17 cellular contexts compared by ENCODE assay signal in the genomic region with DNA sequence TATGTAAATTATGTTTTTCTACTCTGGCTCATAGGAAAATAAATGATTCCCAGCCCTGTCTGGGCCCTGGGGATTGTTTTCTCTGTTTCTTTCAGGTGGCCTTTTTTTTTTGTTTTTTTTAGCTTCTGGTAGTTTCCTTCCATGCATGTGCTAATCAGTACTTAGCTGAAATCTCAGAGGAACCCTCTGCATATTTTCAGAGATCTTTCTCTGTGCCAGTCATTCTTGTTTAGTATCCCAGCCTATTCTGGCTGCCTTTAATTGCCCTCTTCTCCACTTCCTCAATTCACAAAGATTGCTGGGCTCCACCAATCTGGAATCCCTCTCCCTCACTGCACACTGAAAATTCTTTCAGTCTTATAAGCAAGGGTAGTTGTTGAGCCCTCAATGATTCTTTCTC. TPM values are rescaled to one million over a fixed set of nuclear protein-coding genes. Genes with fewer than 3 reads are reported as not detected.
DNase-seq lines count a peak whose midpoint lies in the region; ATAC-seq and TF ChIP-seq lines count a peak whose summit lies in the region.
"Had no signal": no experiment of that assay in that cellular context is flagged by ENCODE, and none has a peak within 500 bp of the region (broad histone marks: within the 10 kb centered on the region; RNA-seq: fewer than 3 reads in every experiment).

No MANE protein-coding gene starts in this region.

- H3K27ac ChIP-seq in right cardiac atrium (ENCODE audit: low read length): no peak overlapping the region
- no peak overlapping the region for H3K27ac ChIP-seq in right atrium auricular region
- peak overlapping the region; percentile 33 for H3K27ac ChIP-seq in subcutaneous abdominal adipose tissue (ENCODE audit: low read depth, low read length)
- H3K27ac ChIP-seq: Peyer's patch, vagina had no signal

- peak; percentile 36 to 64 for ATAC-seq in right cardiac atrium
- ATAC-seq in HG03342 (IDR thresholded peaks at IDR 0.05; ENCODE audit: unreplicated experiment): no peak
- ATAC-seq: activated CD8-positive, alpha-beta T cell treated with anti-CD3 and anti-CD28 coated beads for 36 hours had no signal

- peaks cover 57% of the 10 kb centered on the region for H3K36me3 Mint-ChIP-seq in activated CD4-positive, alpha-beta memory T cell treated with anti-CD3 and anti-CD28 coated beads, Interleukin-2, amount 10 ng/mL, durations not matched to agents 7 days and 5 days (ENCODE audit: low read depth)

- no peaks in the 10 kb centered on the region for H3K27me3 Mint-ChIP-seq in activated CD4-positive, alpha-beta memory T cell treated with anti-CD3 and anti-CD28 coated beads, Interleukin-2, amount 10 ng/mL, durations not matched to agents 7 days and 5 days
- H3K27me3 Mint-ChIP-seq: activated CD8-positive, alpha-beta T cell treated with anti-CD3 and anti-CD28 coated beads for 36 hours; stimulated activated naive CD8-positive, alpha-beta T cell treated with anti-CD3 and anti-CD28 coated beads, Interleukin-15, Interleukin-2, amounts not matched to agents 100 ng/mL and 50 ng/mL, for 24 hours had no signal

- H3K9me3 Mint-ChIP-seq in activated CD4-positive, alpha-beta memory T cell treated with anti-CD3 and anti-CD28 coated beads, Interleukin-2, amount 10 ng/mL, durations not matched to agents 7 days and 5 days: no peaks in the 10 kb centered on the region
- H3K9me3 Mint-ChIP-seq: activated CD8-positive, alpha-beta T cell treated with anti-CD3 and anti-CD28 coated beads for 36 hours; stimulated activated naive CD8-positive, alpha-beta T cell treated with anti-CD3 and anti-CD28 coated beads, Interleukin-15, Interleukin-2, amounts not matched to agents 100 ng/mL and 50 ng/mL, for 24 hours had no signal

- no peak overlapping the region for H3K4me3 ChIP-seq in right cardiac atrium (ENCODE audit: low read length)
- no peak overlapping the region for H3K4me3 ChIP-seq in right atrium auricular region
- no peak overlapping the region for H3K4me3 ChIP-seq in subcutaneous abdominal adipose tissue (ENCODE audit: low read depth in 1 of 5, low read length in 5 of 5)
- H3K4me3 ChIP-seq: Peyer's patch, vagina had no signal

- H3K4me3 Mint-ChIP-seq in activated CD4-positive, alpha-beta memory T cell treated with anti-CD3 and anti-CD28 coated beads, Interleukin-2, amount 10 ng/mL, durations not matched to agents 7 days and 5 days: no peak overlapping the region
- H3K4me3 Mint-ChIP-seq: activated CD8-positive, alpha-beta T cell treated with anti-CD3 and anti-CD28 coated beads for 36 hours; stimulated activated naive CD8-positive, alpha-beta T cell treated with anti-CD3 and anti-CD28 coated beads, Interleukin-15, Interleukin-2, amounts not matched to agents 100 ng/mL and 50 ng/mL, for 24 hours had no signal

- DNase-seq in right cardiac atrium: no peak
- DNase-seq in right atrium auricular region (ENCODE audit: low spot score): no peak
- DNase-seq in OCI-M1 (lab: John Stamatoyannopoulos, UW): peak; percentile 33
- peak; percentile 60 for DNase-seq in fibroblast of peridontal ligament (ENCODE audit: extremely low read depth)
- DNase-seq in central memory CD4-positive, alpha-beta T cell: no peak
- DNase-seq in activated CD4-positive, alpha-beta memory T cell treated with anti-CD3 and anti-CD28 coated beads, Interleukin-2, amount 10 ng/mL, durations not matched to agents 7 days and 5 days: no peak
- DNase-seq: activated CD8-positive, alpha-beta T cell treated with anti-CD3 and anti-CD28 coated beads for 36 hours; COR-L47; hypothalamus; NCI-H1930; NCI-H510A treated with DMSO at 0.1 percent for 48 hours; Peyer's patch; posterior cingulate gyrus had no signal

- peak overlapping the region in 1 of 5 donors; percentile 25 for H3K9ac ChIP-seq in subcutaneous abdominal adipose tissue (ENCODE audit: low read length in 5 of 5)

- H3K27me3 ChIP-seq in right cardiac atrium (ENCODE audit: control insufficient read depth, insufficient read depth): no peaks in the 10 kb centered on the region
- no peaks in the 10 kb centered on the region for H3K27me3 ChIP-seq in right atrium auricular region
- H3K27me3 ChIP-seq in subcutaneous abdominal adipose tissue (ENCODE audit: control insufficient read depth in 5 of 5, insufficient read depth in 4 of 5, low read length in 5 of 5): no peaks in the 10 kb centered on the region
- H3K27me3 ChIP-seq: Peyer's patch, vagina had no signal

- POLR2A ChIA-PET in activated CD4-positive, alpha-beta memory T cell treated with anti-CD3 and anti-CD28 coated beads, Interleukin-2, amount 10 ng/mL, durations not matched to agents 7 days and 5 days (lab: Charles Lee): no interaction called here

- H3K9me3 ChIP-seq in right cardiac atrium (ENCODE audit: control insufficient read depth, low read length) (no peaks in the 10 kb centered on the region), right atrium auricular region (no peaks in the 10 kb centered on the region), subcutaneous abdominal adipose tissue (ENCODE audit: control insufficient read depth in 5 of 5, low read length in 5 of 5) (no peaks in the 10 kb centered on the region)
- H3K9me3 ChIP-seq: Peyer's patch, vagina had no signal

- H3K4me1 Mint-ChIP-seq in activated CD4-positive, alpha-beta memory T cell treated with anti-CD3 and anti-CD28 coated beads, Interleukin-2, amount 10 ng/mL, durations not matched to agents 7 days and 5 days: peaks cover 2% of the 10 kb centered on the region

- H3K36me3 ChIP-seq in right atrium auricular region (peaks cover 5% of the 10 kb centered on the region), subcutaneous abdominal adipose tissue (ENCODE audit: control insufficient read depth in 5 of 5, insufficient read depth in 5 of 5, low read length in 5 of 5) (peaks cover 0 to 10% (median 7%) of the 10 kb centered on the region in 5 donors)

- H3K4me1 ChIP-seq in right cardiac atrium (ENCODE audit: control insufficient read depth, insufficient read depth, low read length) (no peaks in the 10 kb centered on the region), right atrium auricular region (peaks cover 0 to 13% of the 10 kb centered on the region in 2 donors), subcutaneous abdominal adipose tissue (ENCODE audit: control insufficient read depth in 5 of 5, insufficient read depth in 5 of 5, low read length in 5 of 5) (peaks cover 2 to 20% (median 14%) of the 10 kb centered on the region in 5 donors)
- H3K4me1 ChIP-seq: Peyer's patch had no signal

- intact Hi-C loops in right cardiac atrium (cut with DNase I): no loop called here

- no peak for TF ChIP-seq CTCF in right atrium auricular region (IDR thresholded peaks at IDR 0.05)

- no peak overlapping the region for H3K27ac Mint-ChIP-seq in activated CD4-positive, alpha-beta memory T cell treated with anti-CD3 and anti-CD28 coated beads, Interleukin-2, amount 10 ng/mL, durations not matched to agents 7 days and 5 days
- H3K27ac Mint-ChIP-seq: activated CD8-positive, alpha-beta T cell treated with anti-CD3 and anti-CD28 coated beads for 36 hours; stimulated activated naive CD8-positive, alpha-beta T cell treated with anti-CD3 and anti-CD28 coated beads, Interleukin-15, Interleukin-2, amounts not matched to agents 100 ng/mL and 50 ng/mL, for 24 hours had no signal

- CTCF ChIA-PET in activated CD4-positive, alpha-beta memory T cell treated with anti-CD3 and anti-CD28 coated beads, Interleukin-2, amount 10 ng/mL, durations not matched to agents 7 days and 5 days (lab: Charles Lee): no interaction called here

RNA-seq across cellular contexts. Expression of a gene that starts 46.9 kb away (rescaled TPM):
- total RNA-seq in right cardiac atrium: 10 to 100 TPM; 41.7 to 52.7 (median 42.9) TPM
- polyA plus RNA-seq in right cardiac atrium: 18.5 TPM
- 10 to 100 TPM; 54.5 to 55.5 TPM for total RNA-seq in right atrium auricular region
- 10 to 100 TPM; 63.9 to 69.5 TPM for total RNA-seq in activated CD4-positive, alpha-beta memory T cell treated with anti-CD3 and anti-CD28 coated beads, Interleukin-2, amount 10 ng/mL, durations not matched to agents 7 days and 5 days

Comparison
In these comparisons a context has a peak if more than half of its experiments do, and no peak if none do; other contexts are left out.
1. DNase-seq: peak in OCI-M1 (single experiment) and fibroblast of peridontal ligament (single experiment); none in right cardiac atrium (0 of 3), right atrium auricular region (single experiment), central memory CD4-positive, alpha-beta T cell (single experiment) and activated CD4-positive, alpha-beta memory T cell treated with anti-CD3 and anti-CD28 coated beads, Interleukin-2, amount 10 ng/mL, durations not matched to agents 7 days and 5 days (single experiment).